ENCODE assay signal across 35 cellular contexts in genomic region chrY:14444550-14444949, GRCh38.
"Had no signal": no experiment of that assay in that cellular context is flagged by ENCODE, and none has a peak within 500 bp of the region (broad histone marks: within the 10 kb centered on the region; RNA-seq: fewer than 3 reads in every experiment).

No MANE protein-coding gene starts in this region.

- H3K27me3 ChIP-seq: adrenal gland, ascending aorta had no signal

- H3K36me3 Mint-ChIP-seq: activated CD4-positive, alpha-beta memory T cell treated with anti-CD3 and anti-CD28 coated beads for 36 hours; activated naive CD4-positive, alpha-beta T cell treated with anti-CD3 and anti-CD28 coated beads, Interleukin-2, amount 50 U/mL, for 72 hours; activated naive CD8-positive, alpha-beta T cell treated with anti-CD3 and anti-CD28 coated beads for 36 hours; brain; T-cell; WTC11 had no signal

- H3K4me1 Mint-ChIP-seq: activated CD4-positive, alpha-beta T cell treated with anti-CD3 and anti-CD28 coated beads, Interleukin-2, amount 10 ng/mL, durations not matched to agents 24 days and 14 days; activated naive CD8-positive, alpha-beta T cell treated with anti-CD3 and anti-CD28 coated beads for 36 hours; activated T-helper 17 cell treated with anti-CD3 and anti-CD28 coated beads, Interleukin-2, amount 50 U/mL, for 72 hours; brain; central memory CD8-positive, alpha-beta T cell; T-cell; T-helper 17 cell; WTC11 had no signal

- H3K4me3 ChIP-seq: adrenal gland, ascending aorta had no signal

- H3K4me1 ChIP-seq: adrenal gland, ascending aorta had no signal

- H3K36me3 ChIP-seq: adrenal gland, ascending aorta, WERI-Rb-1 had no signal

- H3K27me3 Mint-ChIP-seq: activated CD4-positive, alpha-beta memory T cell treated with anti-CD3 and anti-CD28 coated beads for 36 hours; activated CD4-positive, alpha-beta T cell treated with anti-CD3 and anti-CD28 coated beads, Interleukin-2, amount 10 ng/mL, durations not matched to agents 24 days and 14 days; activated CD8-positive, alpha-beta T cell treated with anti-CD3 and anti-CD28 coated beads for 36 hours; activated naive CD8-positive, alpha-beta T cell treated with anti-CD3 and anti-CD28 coated beads for 36 hours; brain; T-cell; T-helper 17 cell had no signal

- H3K9me3 ChIP-seq: adrenal gland, ascending aorta had no signal

- DNase-seq: activated CD4-positive, alpha-beta memory T cell treated with anti-CD3 and anti-CD28 coated beads for 36 hours; activated CD4-positive, alpha-beta T cell treated with anti-CD3 and anti-CD28 coated beads for 1 hour; activated CD4-positive, alpha-beta T cell treated with anti-CD3 and anti-CD28 coated beads for 4 hours; activated CD4-positive, alpha-beta T cell treated with anti-CD3 and anti-CD28 coated beads, Interleukin-2, amount 10 ng/mL, durations not matched to agents 24 days and 14 days; activated CD4-positive, alpha-beta T cell treated with anti-CD3 and anti-CD28 coated beads, Interleukin-2, amount 50 U/mL, for 1 hour; activated CD4-positive, alpha-beta T cell treated with anti-CD3 and anti-CD28 coated beads, Interleukin-2, amount 50 U/mL, for 4 hours; activated CD4-positive, CD25-positive, alpha-beta regulatory T cell; activated CD8-positive, alpha-beta memory T cell treated with anti-CD3 and anti-CD28 coated beads, Interleukin-2, amount 50 U/mL, for 4 hours; activated CD8-positive, alpha-beta T cell treated with anti-CD3 and anti-CD28 coated beads for 36 hours; activated effector memory CD4-positive, alpha-beta T cell treated with anti-CD3 and anti-CD28 coated beads, Interleukin-2, amount 50 U/mL, for 16 hours; activated gamma-delta T cell treated with Interleukin-2 at 50 U/mL for 16 hours; activated naive CD4-positive, alpha-beta T cell; activated naive CD4-positive, alpha-beta T cell treated with anti-CD3 and anti-CD28 coated beads for 36 hours; activated naive CD4-positive, alpha-beta T cell treated with anti-CD3 and anti-CD28 coated beads, Interleukin-2, amount 50 U/mL, for 16 hours; activated naive CD8-positive, alpha-beta T cell treated with anti-CD3 and anti-CD28 coated beads for 36 hours; activated T-cell treated with anti-CD3 and anti-CD28 coated beads for 4 hours; activated T-cell treated with anti-CD3 and anti-CD28 coated beads, Interleukin-2, amount 50 U/mL, for 1 hour; activated T-cell treated with anti-CD3 and anti-CD28 coated beads, Interleukin-2, amount 50 U/mL, for 4 hours; activated T-cell treated with anti-CD3 and anti-CD28 coated beads, Interleukin-2, amount 50 U/mL, for 72 hours; adrenal gland; amygdala; anterior cingulate cortex; cerebellar nuclear complex; T-cell; T-helper 17 cell; T1000; WERI-Rb-1 had no signal

- H3K27ac ChIP-seq: adrenal gland, ascending aorta, WERI-Rb-1 had no signal

- H3K27ac Mint-ChIP-seq: activated CD4-positive, alpha-beta memory T cell treated with anti-CD3 and anti-CD28 coated beads for 36 hours; activated CD4-positive, alpha-beta T cell treated with anti-CD3 and anti-CD28 coated beads, Interleukin-2, amount 10 ng/mL, durations not matched to agents 24 days and 14 days; activated CD8-positive, alpha-beta T cell treated with anti-CD3 and anti-CD28 coated beads for 36 hours; activated naive CD4-positive, alpha-beta T cell treated with anti-CD3 and anti-CD28 coated beads for 36 hours; activated naive CD4-positive, alpha-beta T cell treated with anti-CD3 and anti-CD28 coated beads, Interleukin-2, amount 50 U/mL, for 72 hours; activated naive CD8-positive, alpha-beta T cell treated with anti-CD3 and anti-CD28 coated beads for 36 hours; activated T-cell treated with anti-CD3 and anti-CD28 coated beads, Interleukin-2, amount 50 U/mL, for 72 hours; activated T-helper 1 cell treated with anti-CD3 and anti-CD28 coated beads, Interleukin-12 subunit alpha, Interleukin-12 subunit beta, Interleukin-2, Interleukin-4 antibody, amounts not matched to agents 30 ng/mL and 10 ng/mL and 1 ng/mL, durations not matched to agents 14 hours and 24 hours and 36 hours; activated T-helper 17 cell treated with anti-CD3 and anti-CD28 coated beads, Interleukin-2, amount 50 U/mL, for 72 hours; brain; T-cell; T-helper 17 cell; WTC11 had no signal

- H3K9me3 Mint-ChIP-seq: activated CD4-positive, alpha-beta memory T cell treated with anti-CD3 and anti-CD28 coated beads for 36 hours; activated CD4-positive, alpha-beta T cell treated with anti-CD3 and anti-CD28 coated beads, Interleukin-2, amount 10 ng/mL, durations not matched to agents 24 days and 14 days; activated CD8-positive, alpha-beta T cell treated with anti-CD3 and anti-CD28 coated beads for 36 hours; activated naive CD4-positive, alpha-beta T cell treated with anti-CD3 and anti-CD28 coated beads for 36 hours; activated naive CD8-positive, alpha-beta T cell treated with anti-CD3 and anti-CD28 coated beads for 36 hours; activated T-cell treated with anti-CD3 and anti-CD28 coated beads, Interleukin-2, amount 50 U/mL, for 4 hours; activated T-helper 1 cell treated with anti-CD3 and anti-CD28 coated beads, Interleukin-12 subunit alpha, Interleukin-12 subunit beta, Interleukin-2, Interleukin-4 antibody, amounts not matched to agents 30 ng/mL and 10 ng/mL and 1 ng/mL, durations not matched to agents 14 hours and 24 hours and 36 hours; brain; central memory CD8-positive, alpha-beta T cell; T-cell had no signal

- H3K4me3 Mint-ChIP-seq: activated CD4-positive, alpha-beta memory T cell treated with anti-CD3 and anti-CD28 coated beads for 36 hours; activated CD4-positive, alpha-beta T cell treated with anti-CD3 and anti-CD28 coated beads, Interleukin-2, amount 10 ng/mL, durations not matched to agents 24 days and 14 days; activated CD8-positive, alpha-beta T cell treated with anti-CD3 and anti-CD28 coated beads for 36 hours; activated naive CD4-positive, alpha-beta T cell treated with anti-CD3 and anti-CD28 coated beads for 36 hours; activated naive CD8-positive, alpha-beta T cell treated with anti-CD3 and anti-CD28 coated beads for 36 hours; activated T-cell treated with anti-CD3 and anti-CD28 coated beads, Interleukin-2, amount 50 U/mL, for 4 hours; activated T-cell treated with anti-CD3 and anti-CD28 coated beads, Interleukin-2, amount 50 U/mL, for 72 hours; activated T-helper 1 cell treated with anti-CD3 and anti-CD28 coated beads, Interleukin-12 subunit alpha, Interleukin-12 subunit beta, Interleukin-2, Interleukin-4 antibody, amounts not matched to agents 30 ng/mL and 10 ng/mL and 1 ng/mL, durations not matched to agents 14 hours and 24 hours and 36 hours; activated T-helper 17 cell treated with anti-CD3 and anti-CD28 coated beads, Interleukin-2, amount 50 U/mL, for 72 hours; brain; central memory CD8-positive, alpha-beta T cell; T-cell; T-helper 17 cell; WTC11 had no signal

- ATAC-seq: activated CD4-positive, CD25-positive, alpha-beta regulatory T cell treated with anti-CD3 and anti-CD28 coated beads, Interleukin-2, amount 50 U/mL, for 24 hours; activated CD8-positive, alpha-beta T cell treated with anti-CD3 and anti-CD28 coated beads for 36 hours; activated naive CD4-positive, alpha-beta T cell treated with anti-CD3 and anti-CD28 coated beads, Interleukin-2, amount 50 U/mL, for 72 hours; activated T-cell treated with anti-CD3 and anti-CD28 coated beads, Interleukin-2, amount 50 U/mL, for 4 hours; activated T-cell treated with anti-CD3 and anti-CD28 coated beads, Interleukin-2, amount 50 U/mL, for 72 hours; activated T-helper 17 cell treated with anti-CD3 and anti-CD28 coated beads, Interleukin-2, amount 50 U/mL, for 72 hours; T-cell; T-helper 17 cell; WTC11 had no signal
